ENCODE assay signal across 26 cellular contexts in genomic region chr7:138510003-138510402, GRCh38. TPM values are rescaled to one million over a fixed set of nuclear protein-coding genes. Genes with fewer than 3 reads are reported as not detected.
DNase-seq lines count a peak whose midpoint lies in the region; ATAC-seq and TF ChIP-seq lines count a peak whose summit lies in the region.
"Had no signal": no experiment of that assay in that cellular context is flagged by ENCODE, and none has a peak within 500 bp of the region (broad histone marks: within the 10 kb centered on the region; RNA-seq: fewer than 3 reads in every experiment).

No MANE protein-coding gene starts in this region.

- no peak overlapping the region for H3K27ac ChIP-seq in CD8-positive, alpha-beta T cell (ENCODE audit: low read depth, low read length)
- H3K27ac ChIP-seq: esophagus muscularis mucosa, foreskin keratinocyte, SJSA1, tibial nerve had no signal

- H3K36me3 Mint-ChIP-seq in CD8-positive, alpha-beta T cell, result peaks cover 84% of the 10 kb centered on the region
- peaks cover 58% of the 10 kb centered on the region for H3K36me3 Mint-ChIP-seq in activated B cell treated with CpG ODN at 0.5 μM for 24 hours (ENCODE audit: low read depth)
- peaks cover 69% of the 10 kb centered on the region for H3K36me3 Mint-ChIP-seq in activated CD4-positive, alpha-beta memory T cell treated with anti-CD3 and anti-CD28 coated beads, Interleukin-2, amount 10 ng/mL, durations not matched to agents 7 days and 5 days (ENCODE audit: low read depth)

- no peaks in the 10 kb centered on the region for H3K9me3 ChIP-seq in CD8-positive, alpha-beta T cell (ENCODE audit: low read length)
- H3K9me3 ChIP-seq: BE2C, esophagus muscularis mucosa, SJSA1, tibial nerve had no signal

- no peaks in the 10 kb centered on the region for H3K9me3 Mint-ChIP-seq in CD8-positive, alpha-beta T cell
- H3K9me3 Mint-ChIP-seq in activated B cell treated with CpG ODN at 0.5 μM for 24 hours, result peaks cover 7% of the 10 kb centered on the region
- H3K9me3 Mint-ChIP-seq in activated CD4-positive, alpha-beta memory T cell treated with anti-CD3 and anti-CD28 coated beads, Interleukin-2, amount 10 ng/mL, durations not matched to agents 7 days and 5 days, result peaks cover 12% of the 10 kb centered on the region

- CTCF ChIA-PET in CD8-positive, alpha-beta T cell (lab: Charles Lee), result no interaction called here
- CTCF ChIA-PET in activated B cell treated with CpG ODN at 0.5 μM for 24 hours (lab: Charles Lee), result no interaction called here
- CTCF ChIA-PET in activated CD4-positive, alpha-beta memory T cell treated with anti-CD3 and anti-CD28 coated beads, Interleukin-2, amount 10 ng/mL, durations not matched to agents 7 days and 5 days (lab: Charles Lee), result interaction anchor here (0.7 kb wide), 1 partner anchor 397 kb away, joined by 3 read pairs; no protein-coding TSS in a partner anchor

- peaks cover 24% of the 10 kb centered on the region for H3K4me1 Mint-ChIP-seq in CD8-positive, alpha-beta T cell (ENCODE audit: low read depth)
- H3K4me1 Mint-ChIP-seq in activated B cell treated with CpG ODN at 0.5 μM for 24 hours, result peaks cover 26% of the 10 kb centered on the region
- peaks cover 14% of the 10 kb centered on the region for H3K4me1 Mint-ChIP-seq in activated CD4-positive, alpha-beta memory T cell treated with anti-CD3 and anti-CD28 coated beads, Interleukin-2, amount 10 ng/mL, durations not matched to agents 7 days and 5 days
- H3K4me1 Mint-ChIP-seq: nephron had no signal

- H3K27ac Mint-ChIP-seq in CD8-positive, alpha-beta T cell, result peak overlapping the region; percentile 20
- peak overlapping the region; percentile 36 for H3K27ac Mint-ChIP-seq in activated B cell treated with CpG ODN at 0.5 μM for 24 hours
- H3K27ac Mint-ChIP-seq in activated CD4-positive, alpha-beta memory T cell treated with anti-CD3 and anti-CD28 coated beads, Interleukin-2, amount 10 ng/mL, durations not matched to agents 7 days and 5 days, result no peak overlapping the region
- H3K27ac Mint-ChIP-seq: activated naive CD8-positive, alpha-beta T cell treated with anti-CD3 and anti-CD28 coated beads, Interleukin-2, amount 50 U/mL, for 24 hours; activated T-cell treated with anti-CD3 and anti-CD28 coated beads, Interleukin-2, amount 50 U/mL, for 24 hours; endodermal cell; nephron; T-cell had no signal

- H3K4me1 ChIP-seq in CD8-positive, alpha-beta T cell (ENCODE audit: insufficient read depth, low read length), result no peaks in the 10 kb centered on the region
- H3K4me1 ChIP-seq: BE2C, foreskin keratinocyte, SJSA1, tibial nerve had no signal

- H3K27me3 Mint-ChIP-seq in CD8-positive, alpha-beta T cell (ENCODE audit: low read depth), result no peaks in the 10 kb centered on the region
- no peaks in the 10 kb centered on the region for H3K27me3 Mint-ChIP-seq in activated B cell treated with CpG ODN at 0.5 μM for 24 hours
- H3K27me3 Mint-ChIP-seq in activated CD4-positive, alpha-beta memory T cell treated with anti-CD3 and anti-CD28 coated beads, Interleukin-2, amount 10 ng/mL, durations not matched to agents 7 days and 5 days, result no peaks in the 10 kb centered on the region
- H3K27me3 Mint-ChIP-seq: activated naive CD8-positive, alpha-beta T cell treated with anti-CD3 and anti-CD28 coated beads, Interleukin-2, amount 50 U/mL, for 24 hours; activated T-cell treated with anti-CD3 and anti-CD28 coated beads, Interleukin-2, amount 50 U/mL, for 24 hours; T-cell had no signal

- DNase-seq in CD8-positive, alpha-beta T cell, result no peak
- no peak for DNase-seq in activated B cell treated with CpG ODN at 0.5 μM for 24 hours
- no peak for DNase-seq in activated CD4-positive, alpha-beta memory T cell treated with anti-CD3 and anti-CD28 coated beads, Interleukin-2, amount 10 ng/mL, durations not matched to agents 7 days and 5 days
- DNase-seq in effector CD8-positive, alpha-beta T cell (lab: John Stamatoyannopoulos, UW), result no peak
- DNase-seq: activated CD4-positive, alpha-beta T cell treated with anti-CD3 and anti-CD28 coated beads for 1 hour; activated gamma-delta T cell treated with Interleukin-2 at 50 U/mL for 16 hours; activated naive CD8-positive, alpha-beta T cell treated with anti-CD3 and anti-CD28 coated beads, Interleukin-2, amount 50 U/mL, for 24 hours; activated T-cell treated with anti-CD3 and anti-CD28 coated beads, Interleukin-2, amount 50 U/mL, for 24 hours; BE2C; central memory CD4-positive, alpha-beta T cell; endodermal cell; foreskin keratinocyte; HCEC 1CT; NCI-H1417 treated with DMSO at 0.1 percent for 48 hours; NCI-H2081; NCI-H345; NCI-H748 treated with DMSO at 0.1 percent for 48 hours; small intestine; T-cell had no signal

- TF ChIP-seq CTCF in CD8-positive, alpha-beta T cell (IDR thresholded peaks at IDR 0.05), result no peak
- no peak for TF ChIP-seq CTCF in activated B cell treated with CpG ODN at 0.5 μM for 24 hours (IDR thresholded peaks at IDR 0.05)

- no peaks in the 10 kb centered on the region for H3K27me3 ChIP-seq in CD8-positive, alpha-beta T cell (ENCODE audit: insufficient read depth, low read length)
- H3K27me3 ChIP-seq: BE2C, esophagus muscularis mucosa, foreskin keratinocyte, SJSA1, tibial nerve had no signal

- H3K4me3 ChIP-seq in CD8-positive, alpha-beta T cell (ENCODE audit: low read depth, low read length), result no peak overlapping the region
- H3K4me3 ChIP-seq: esophagus muscularis mucosa, SJSA1, tibial nerve had no signal

- H3K36me3 ChIP-seq in CD8-positive, alpha-beta T cell (ENCODE audit: insufficient read depth, low read length), result peaks cover 9% of the 10 kb centered on the region

- intact Hi-C loops in CD8-positive, alpha-beta T cell (cut with DNase I, micrococcal nuclease), result no loop called here
- intact Hi-C loops in activated B cell treated with CpG ODN at 0.5 μM for 24 hours (cut with micrococcal nuclease), result no loop called here

- H3K4me3 Mint-ChIP-seq in CD8-positive, alpha-beta T cell, result no peak overlapping the region
- H3K4me3 Mint-ChIP-seq in activated B cell treated with CpG ODN at 0.5 μM for 24 hours, result no peak overlapping the region
- H3K4me3 Mint-ChIP-seq in activated CD4-positive, alpha-beta memory T cell treated with anti-CD3 and anti-CD28 coated beads, Interleukin-2, amount 10 ng/mL, durations not matched to agents 7 days and 5 days, result no peak overlapping the region
- H3K4me3 Mint-ChIP-seq: activated naive CD8-positive, alpha-beta T cell treated with anti-CD3 and anti-CD28 coated beads, Interleukin-2, amount 50 U/mL, for 24 hours; activated T-cell treated with anti-CD3 and anti-CD28 coated beads, Interleukin-2, amount 50 U/mL, for 24 hours; endodermal cell; nephron; T-cell had no signal

- POLR2A ChIA-PET in CD8-positive, alpha-beta T cell (lab: Charles Lee), result no interaction called here
- POLR2A ChIA-PET in activated B cell treated with CpG ODN at 0.5 μM for 24 hours (lab: Charles Lee), result no interaction called here
- POLR2A ChIA-PET in activated CD4-positive, alpha-beta memory T cell treated with anti-CD3 and anti-CD28 coated beads, Interleukin-2, amount 10 ng/mL, durations not matched to agents 7 days and 5 days (lab: Charles Lee), result no interaction called here

- ATAC-seq in CD8-positive, alpha-beta T cell, result no peak
- ATAC-seq in GM18867 (IDR thresholded peaks at IDR 0.05; ENCODE audit: unreplicated experiment) (peak; percentile 55), HG02852 (IDR thresholded peaks at IDR 0.05; ENCODE audit: unreplicated experiment) (peak; percentile 71), activated B cell treated with CpG ODN at 0.5 μM for 24 hours (ENCODE audit: low read depth) (no peak), GM19455 (IDR thresholded peaks at IDR 0.05; ENCODE audit: unreplicated experiment) (no peak)
- ATAC-seq: activated naive CD8-positive, alpha-beta T cell treated with anti-CD3 and anti-CD28 coated beads, Interleukin-2, amount 50 U/mL, for 24 hours; foreskin keratinocyte; T-cell had no signal

RNA-seq across cellular contexts. Expression of gene TRIM24, which starts 49.9 kb away (rescaled TPM):
- total RNA-seq in CD8-positive, alpha-beta T cell, result 10 to 100 TPM; 16.1 to 16.2 TPM
- 12.7 and 14.3 TPM in 2 replicates for total RNA-seq in activated B cell treated with CpG ODN at 0.5 μM for 24 hours
- total RNA-seq in activated CD4-positive, alpha-beta memory T cell treated with anti-CD3 and anti-CD28 coated beads, Interleukin-2, amount 10 ng/mL, durations not matched to agents 7 days and 5 days, result 10 to 100 TPM; 17.8 to 19.6 TPM

Comparison
In these comparisons a context has a peak if more than half of its experiments do, and no peak if none do; other contexts are left out.
1. ATAC-seq: peak in GM18867 (single experiment) and HG02852 (single experiment); none in CD8-positive, alpha-beta T cell (single experiment), activated B cell treated with CpG ODN at 0.5 μM for 24 hours (single experiment) and GM19455 (single experiment).